Comparison of ENCODE assay signal across 1 cellular context in genomic region chr20:33412484-33412838, GRCh38.
TF ChIP-seq lines count a peak whose summit lies in the region.

No MANE protein-coding gene starts in this region.

TF ChIP-seq in HepG2, 621 proteins besides CTCF, POLR2A, EP300 and RAD21 (continued from another document):
- TF ChIP-seq ZNF574 (CRISPR knock-in tag; IDR thresholded peaks at IDR 0.05) = 0 out of 2 replicates have a peak, but pooled peaks have one; percentile 17
